ENCODE assay signal across 24 cellular contexts in genomic region chr1:51653127-51653526, GRCh38.
"Had no signal": no experiment of that assay in that cellular context is flagged by ENCODE, and none has a peak within 500 bp of the region (broad histone marks: within the 10 kb centered on the region; RNA-seq: fewer than 3 reads in every experiment).

No MANE protein-coding gene starts in this region.

- H3K27ac ChIP-seq: epithelial cell of prostate, gastroesophageal sphincter, hepatocyte, lower lobe of right lung, ovary, skin epidermis, vagina had no signal

- H3K36me3 Mint-ChIP-seq: activated naive CD4-positive, alpha-beta T cell treated with anti-CD3 and anti-CD28 coated beads, Interleukin-2, amount 50 U/mL, for 72 hours had no signal

- H3K4me3 Mint-ChIP-seq: activated B cell treated with CpG ODN at 0.5 μM for 24 hours; activated CD8-positive, alpha-beta T cell treated with anti-CD3 and anti-CD28 coated beads, Interleukin-2, amount 10 ng/mL, durations not matched to agents 7 days and 5 days; effector memory CD8-positive, alpha-beta T cell; neural crest cell; stimulated activated naive B cell treated with anti-CD40 and anti-IgM and Interleukin-4, amounts not matched to agents 10 μg/mL and 1 μg/mL and 100 μg/mL, for 72 hours had no signal

- H3K27me3 ChIP-seq: gastroesophageal sphincter, hepatocyte, ovary, tibial nerve, vagina had no signal

- H2AFZ ChIP-seq: hepatocyte had no signal

- H3K27ac Mint-ChIP-seq: activated B cell treated with CpG ODN at 0.5 μM for 24 hours; activated CD8-positive, alpha-beta T cell treated with anti-CD3 and anti-CD28 coated beads, Interleukin-2, amount 10 ng/mL, durations not matched to agents 7 days and 5 days; activated naive CD4-positive, alpha-beta T cell treated with anti-CD3 and anti-CD28 coated beads, Interleukin-2, amount 50 U/mL, for 72 hours; effector memory CD8-positive, alpha-beta T cell; stimulated activated naive B cell treated with anti-CD40 and anti-IgM and Interleukin-4, amounts not matched to agents 10 μg/mL and 1 μg/mL and 100 μg/mL, for 72 hours had no signal

- H3K4me2 ChIP-seq: hepatocyte had no signal

- H3K9me3 Mint-ChIP-seq: activated B cell treated with CpG ODN at 0.5 μM for 24 hours; activated naive CD4-positive, alpha-beta T cell treated with anti-CD3 and anti-CD28 coated beads, Interleukin-2, amount 50 U/mL, for 72 hours; effector memory CD8-positive, alpha-beta T cell; neural crest cell; stimulated activated naive B cell treated with anti-CD40 and anti-IgM and Interleukin-4, amounts not matched to agents 10 μg/mL and 1 μg/mL and 100 μg/mL, for 72 hours had no signal

- H3K9me3 ChIP-seq: gastroesophageal sphincter, lower lobe of right lung, ovary, tibial nerve, vagina had no signal

- H3K27me3 Mint-ChIP-seq: activated B cell treated with CpG ODN at 0.5 μM for 24 hours; effector memory CD8-positive, alpha-beta T cell; stimulated activated naive B cell treated with anti-CD40 and anti-IgM and Interleukin-4, amounts not matched to agents 10 μg/mL and 1 μg/mL and 100 μg/mL, for 72 hours had no signal

- H3K36me3 ChIP-seq: lower lobe of right lung, ovary, vagina had no signal

- DNase-seq: activated B cell treated with CpG ODN at 0.5 μM for 24 hours; activated CD4-positive, alpha-beta T cell treated with anti-CD3 and anti-CD28 coated beads for 48 hours; activated CD8-positive, alpha-beta memory T cell treated with anti-CD3 and anti-CD28 coated beads, Interleukin-2, amount 50 U/mL, for 4 hours; activated CD8-positive, alpha-beta T cell treated with anti-CD3 and anti-CD28 coated beads, Interleukin-2, amount 10 ng/mL, durations not matched to agents 7 days and 5 days; activated effector memory CD4-positive, alpha-beta T cell treated with anti-CD3 and anti-CD28 coated beads, Interleukin-2, amount 50 U/mL, for 16 hours; activated T-cell treated with anti-CD3 and anti-CD28 coated beads, Interleukin-2, amount 50 U/mL, for 48 hours; anterior cingulate cortex; dermis blood vessel endothelial cell; effector memory CD8-positive, alpha-beta T cell; lower lobe of right lung; midbrain; ovary; stimulated activated CD4-positive, alpha-beta T cell treated with anti-CD3 and anti-CD28 coated beads, Interleukin-15, amount 100 ng/mL, for 24 hours; stimulated activated CD4-positive, alpha-beta T cell treated with anti-CD3 and anti-CD28 coated beads, Interleukin-4, amount 100 ng/mL, for 1 hour; stimulated activated naive B cell treated with anti-CD40 and anti-IgM and Interleukin-4, amounts not matched to agents 10 μg/mL and 1 μg/mL and 100 μg/mL, for 72 hours; SW 1271 had no signal

- H3K4me3 ChIP-seq: gastroesophageal sphincter, hepatocyte, lower lobe of right lung, ovary, skin epidermis, tibial nerve, vagina had no signal
